Comparison of ENCODE assay signal across 9 cellular contexts in genomic region chrX:129981752-129982299, GRCh38. TPM values are rescaled to one million over a fixed set of nuclear protein-coding genes. Genes with fewer than 3 reads are reported as not detected.
DNase-seq lines count a peak whose midpoint lies in the region; ATAC-seq and TF ChIP-seq lines count a peak whose summit lies in the region.
"Had no signal": no experiment of that assay in that cellular context is flagged by ENCODE, and none has a peak within 500 bp of the region (broad histone marks: within the 10 kb centered on the region; RNA-seq: fewer than 3 reads in every experiment).

No MANE protein-coding gene starts in this region.

- peak overlapping the region; percentile 85 for H3K4me2 ChIP-seq in MM.1S (ENCODE audit: low read depth, low read length)

- TF ChIP-seq CTCF in MM.1S (IDR thresholded peaks at IDR 0.05; ENCODE audit: low read length), result no peak

- H3K27ac Mint-ChIP-seq in stimulated activated naive B cell treated with anti-CD40 and anti-IgM and Interleukin-4, amounts not matched to agents 10 μg/mL and 1 μg/mL and 100 μg/mL, for 72 hours, result peak overlapping the region; percentile 79
- no peak overlapping the region for H3K27ac Mint-ChIP-seq in activated naive CD4-positive, alpha-beta T cell treated with anti-CD3 and anti-CD28 coated beads, Interleukin-2, amount 50 U/mL, for 72 hours

- no peak overlapping the region for H3K4me3 Mint-ChIP-seq in stimulated activated naive B cell treated with anti-CD40 and anti-IgM and Interleukin-4, amounts not matched to agents 10 μg/mL and 1 μg/mL and 100 μg/mL, for 72 hours
- H3K4me3 Mint-ChIP-seq: natural killer cell had no signal

- H3K27me3 ChIP-seq in MM.1S (replicated peaks; ENCODE audit: insufficient read depth, low read length), result no peaks in the 10 kb centered on the region

- H3K9me3 ChIP-seq in MM.1S (replicated peaks; ENCODE audit: insufficient read depth, low read length), result no peaks in the 10 kb centered on the region

- no peaks in the 10 kb centered on the region for H4K20me1 ChIP-seq in MM.1S (ENCODE audit: insufficient read depth, low read length)

- no peak overlapping the region; the same call in 1 of the 2 replicates for H3K9ac ChIP-seq in MM.1S (ENCODE audit: low read length)

- H3K4me1 Mint-ChIP-seq in stimulated activated naive B cell treated with anti-CD40 and anti-IgM and Interleukin-4, amounts not matched to agents 10 μg/mL and 1 μg/mL and 100 μg/mL, for 72 hours, result peaks cover 5 to 11% of the 10 kb centered on the region in 2 donors

- H3F3A ChIP-seq in MM.1S (ENCODE audit: insufficient read depth, low read length), result no peaks in the 10 kb centered on the region

- peaks cover 3% of the 10 kb centered on the region for H3K4me1 ChIP-seq in MM.1S (ENCODE audit: low read length)

- H3K9me2 ChIP-seq in MM.1S (replicated peaks; ENCODE audit: insufficient read depth, low read length), result no peaks in the 10 kb centered on the region

- no peaks in the 10 kb centered on the region for H3K36me3 ChIP-seq in MM.1S (replicated peaks; ENCODE audit: insufficient read depth, low read length)

- H2AFZ ChIP-seq in MM.1S (ENCODE audit: low read length), result peak overlapping the region; percentile 45; the same call in 1 of the 2 replicates

- H3K27ac ChIP-seq in MM.1S (ENCODE audit: low read length), result no peak overlapping the region

- H3K4me3 ChIP-seq in MM.1S (ENCODE audit: low read length), result peak overlapping the region; percentile 60

- peak; percentile 57 for DNase-seq in activated CD8-positive, alpha-beta memory T cell treated with anti-CD3 and anti-CD28 coated beads for 24 hours
- DNase-seq in activated CD8-positive, alpha-beta memory T cell treated with anti-CD3 and anti-CD28 coated beads, Interleukin-2, amount 50 U/mL, for 48 hours, result no peak
- no peak for DNase-seq in MM.1S
- peak; percentile 5 for DNase-seq in germinal center (ENCODE audit: low spot score)
- DNase-seq in stimulated activated naive B cell treated with anti-CD40 and anti-IgM and Interleukin-4, amounts not matched to agents 10 μg/mL and 1 μg/mL and 100 μg/mL, for 72 hours, result no peak
- no peak for DNase-seq in DMS153 (lab: John Stamatoyannopoulos, UW)
- DNase-seq in activated naive CD4-positive, alpha-beta T cell treated with anti-CD3 and anti-CD28 coated beads, Interleukin-2, amount 50 U/mL, for 72 hours (ENCODE audit: low spot score in 2 of 2), result no peak

- no peaks in the 10 kb centered on the region for H3K79me2 ChIP-seq in MM.1S (ENCODE audit: low read length)

- no peaks in the 10 kb centered on the region for H3K27me3 Mint-ChIP-seq in stimulated activated naive B cell treated with anti-CD40 and anti-IgM and Interleukin-4, amounts not matched to agents 10 μg/mL and 1 μg/mL and 100 μg/mL, for 72 hours

- ATAC-seq in stimulated activated naive B cell treated with anti-CD40 and anti-IgM and Interleukin-4, amounts not matched to agents 10 μg/mL and 1 μg/mL and 100 μg/mL, for 72 hours (replicated peaks), result no peak
- ATAC-seq in HG02981 (IDR thresholded peaks at IDR 0.05; ENCODE audit: unreplicated experiment), result no peak
- ATAC-seq in activated naive CD4-positive, alpha-beta T cell treated with anti-CD3 and anti-CD28 coated beads, Interleukin-2, amount 50 U/mL, for 72 hours, result no peak

- no peaks in the 10 kb centered on the region for H3K9me3 Mint-ChIP-seq in stimulated activated naive B cell treated with anti-CD40 and anti-IgM and Interleukin-4, amounts not matched to agents 10 μg/mL and 1 μg/mL and 100 μg/mL, for 72 hours
- no peaks in the 10 kb centered on the region for H3K9me3 Mint-ChIP-seq in activated naive CD4-positive, alpha-beta T cell treated with anti-CD3 and anti-CD28 coated beads, Interleukin-2, amount 50 U/mL, for 72 hours
- H3K9me3 Mint-ChIP-seq: natural killer cell had no signal

- no peaks in the 10 kb centered on the region for H3K36me3 Mint-ChIP-seq in stimulated activated naive B cell treated with anti-CD40 and anti-IgM and Interleukin-4, amounts not matched to agents 10 μg/mL and 1 μg/mL and 100 μg/mL, for 72 hours
- H3K36me3 Mint-ChIP-seq in activated naive CD4-positive, alpha-beta T cell treated with anti-CD3 and anti-CD28 coated beads, Interleukin-2, amount 50 U/mL, for 72 hours, result peaks cover 0 to 6% of the 10 kb centered on the region in 2 donors
- H3K36me3 Mint-ChIP-seq: natural killer cell had no signal

RNA-seq across cellular contexts. Expression of gene BCORL1, which starts 0.6 kb away (rescaled TPM):
- 10 to 100 TPM in 1 of 2 donors, 1 to 10 TPM in 1; 5.9 to 10.0 TPM for total RNA-seq in activated naive CD4-positive, alpha-beta T cell treated with anti-CD3 and anti-CD28 coated beads, Interleukin-2, amount 50 U/mL, for 72 hours

Comparison
In these comparisons a context has a peak if more than half of its experiments do, and no peak if none do; other contexts are left out.
1. DNase-seq: peak in activated CD8-positive, alpha-beta memory T cell treated with anti-CD3 and anti-CD28 coated beads for 24 hours (single experiment) and germinal center (single experiment); none in activated CD8-positive, alpha-beta memory T cell treated with anti-CD3 and anti-CD28 coated beads, Interleukin-2, amount 50 U/mL, for 48 hours (single experiment), MM.1S (single experiment), stimulated activated naive B cell treated with anti-CD40 and anti-IgM and Interleukin-4, amounts not matched to agents 10 μg/mL and 1 μg/mL and 100 μg/mL, for 72 hours (single experiment), DMS153 (single experiment) and activated naive CD4-positive, alpha-beta T cell treated with anti-CD3 and anti-CD28 coated beads, Interleukin-2, amount 50 U/mL, for 72 hours (0 of 2).